ENCODE assay signal across 17 cellular contexts in genomic region chr9:130635721-130636647, GRCh38. TPM values are rescaled to one million over a fixed set of nuclear protein-coding genes. Genes with fewer than 3 reads are reported as not detected.
DNase-seq lines count a peak whose midpoint lies in the region; ATAC-seq, FAIRE-seq and TF ChIP-seq lines count a peak whose summit lies in the region.
"Had no signal": no experiment of that assay in that cellular context is flagged by ENCODE, and none has a peak within 500 bp of the region (broad histone marks: within the 10 kb centered on the region; RNA-seq: fewer than 3 reads in every experiment).

No MANE protein-coding gene starts in this region.

- peak; percentile 17 for ATAC-seq in stimulated activated naive CD8-positive, alpha-beta T cell treated with anti-CD3 and anti-CD28 coated beads, Interleukin-15, Interleukin-2, amounts not matched to agents 100 U/mL and 50 U/mL, for 24 hours
- ATAC-seq in stimulated activated naive CD8-positive, alpha-beta T cell treated with anti-CD3 and anti-CD28 coated beads, Interleukin-15, amount 100 ng/mL, for 72 hours: no peak
- ATAC-seq in HG03457 (IDR thresholded peaks at IDR 0.05; ENCODE audit: unreplicated experiment): no peak

- no peak overlapping the region for H3K27ac Mint-ChIP-seq in stimulated activated naive CD8-positive, alpha-beta T cell treated with anti-CD3 and anti-CD28 coated beads, Interleukin-15, amount 100 ng/mL, for 72 hours
- no peak overlapping the region for H3K27ac Mint-ChIP-seq in chondrocyte (ENCODE audit: unreplicated experiment)
- H3K27ac Mint-ChIP-seq: CD4-positive, alpha-beta memory T cell; IgD-negative memory B cell had no signal

- no peak overlapping the region for H3K4me3 Mint-ChIP-seq in stimulated activated naive CD8-positive, alpha-beta T cell treated with anti-CD3 and anti-CD28 coated beads, Interleukin-15, amount 100 ng/mL, for 72 hours
- H3K4me3 Mint-ChIP-seq in chondrocyte (ENCODE audit: unreplicated experiment): no peak overlapping the region
- H3K4me3 Mint-ChIP-seq: CD4-positive, alpha-beta memory T cell; IgD-negative memory B cell had no signal

- intact Hi-C loops in posterior vena cava (cut with DNase I): no loop called here

- FAIRE-seq in urothelium cell line (lab: Jason Lieb, UNC): no peak
- FAIRE-seq: A549, D721Med, GM12891, GM19239 had no signal

- H3K36me3 Mint-ChIP-seq in chondrocyte (ENCODE audit: low read depth): peaks cover 33% of the 10 kb centered on the region

- no peaks in the 10 kb centered on the region for H3K27me3 Mint-ChIP-seq in stimulated activated naive CD8-positive, alpha-beta T cell treated with anti-CD3 and anti-CD28 coated beads, Interleukin-15, amount 100 ng/mL, for 72 hours
- no peaks in the 10 kb centered on the region for H3K27me3 Mint-ChIP-seq in chondrocyte (ENCODE audit: low read depth)
- H3K27me3 Mint-ChIP-seq: CD4-positive, alpha-beta memory T cell; IgD-negative memory B cell had no signal

- no peak for TF ChIP-seq CTCF in chondrocyte (IDR thresholded peaks at IDR 0.05)

- no peaks in the 10 kb centered on the region for H3K4me1 Mint-ChIP-seq in stimulated activated naive CD8-positive, alpha-beta T cell treated with anti-CD3 and anti-CD28 coated beads, Interleukin-15, amount 100 ng/mL, for 72 hours
- no peaks in the 10 kb centered on the region for H3K4me1 Mint-ChIP-seq in chondrocyte (ENCODE audit: low read depth)
- H3K4me1 Mint-ChIP-seq: CD4-positive, alpha-beta memory T cell; IgD-negative memory B cell had no signal

- H3K9me3 Mint-ChIP-seq in stimulated activated naive CD8-positive, alpha-beta T cell treated with anti-CD3 and anti-CD28 coated beads, Interleukin-15, amount 100 ng/mL, for 72 hours: no peaks in the 10 kb centered on the region
- no peaks in the 10 kb centered on the region for H3K9me3 Mint-ChIP-seq in chondrocyte (ENCODE audit: low read depth)
- H3K9me3 Mint-ChIP-seq: CD4-positive, alpha-beta memory T cell; IgD-negative memory B cell had no signal

- DNase-seq in stimulated activated naive CD8-positive, alpha-beta T cell treated with anti-CD3 and anti-CD28 coated beads, Interleukin-15, Interleukin-2, amounts not matched to agents 100 U/mL and 50 U/mL, for 24 hours: no peak
- DNase-seq in stimulated activated naive CD8-positive, alpha-beta T cell treated with anti-CD3 and anti-CD28 coated beads, Interleukin-15, amount 100 ng/mL, for 72 hours: no peak
- DNase-seq in chondrocyte (ENCODE audit: low spot score) (peak; percentile 77), posterior vena cava (ENCODE audit: low spot score) (peak; percentile 67), urothelium cell line (ENCODE audit: low spot score) (no peak)
- DNase-seq: BE2C; CD4-positive, alpha-beta memory T cell; DMS153; DMS79 treated with DMSO at 0.1 percent for 48 hours; EL had no signal

RNA-seq across cellular contexts. Expression of gene PRDM12, which starts 28.4 kb away (rescaled TPM):
- total RNA-seq in chondrocyte: 0.10 to 0.23 TPM in 2 of 3 replicates, not detected in the other
- not detected for total RNA-seq in posterior vena cava
- total RNA-seq: CD4-positive, alpha-beta memory T cell; H4 had no signal

RNA-seq across cellular contexts. Expression of gene FUBP3, which starts 56.6 kb away (rescaled TPM):
- total RNA-seq in chondrocyte (52.8 to 61.2 TPM (median 54.4 TPM) in 3 replicates), posterior vena cava (10 to 100 TPM; 35.9 to 39.2 TPM)

RNA-seq across cellular contexts. Expression of gene EXOSC2, which starts 57.6 kb away (rescaled TPM):
- total RNA-seq in chondrocyte (15.6 to 27.7 TPM (median 16.2 TPM) in 3 replicates), posterior vena cava (10 to 100 TPM; 16.3 to 18.6 TPM)

Comparison
In these comparisons a context has a peak if more than half of its experiments do, and no peak if none do; other contexts are left out.
1. DNase-seq: peak in chondrocyte (single experiment) and posterior vena cava (single experiment); none in stimulated activated naive CD8-positive, alpha-beta T cell treated with anti-CD3 and anti-CD28 coated beads, Interleukin-15, Interleukin-2, amounts not matched to agents 100 U/mL and 50 U/mL, for 24 hours (single experiment), stimulated activated naive CD8-positive, alpha-beta T cell treated with anti-CD3 and anti-CD28 coated beads, Interleukin-15, amount 100 ng/mL, for 72 hours (0 of 2) and urothelium cell line (single experiment).